1 cellular context compared by ENCODE assay signal in genomic region chr3:36893137-36893557, GRCh38.
TF ChIP-seq lines count a peak whose summit lies in the region.

No MANE protein-coding gene starts in this region.

TF ChIP-seq in HEK293, 187 proteins besides CTCF, POLR2A, EP300 and RAD21 (continued from another document):
- TF ChIP-seq HOXA7 (CRISPR knock-in tag; IDR thresholded peaks at IDR 0.05; ENCODE audit: borderline replicate concordance) (no peak), ZNF2 (tag by site-specific recombination; IDR thresholded peaks at IDR 0.05) (no peak), ZNF571 (tag by site-specific recombination; IDR thresholded peaks at IDR 0.05) (no peak), ZNF701 (tag by site-specific recombination; IDR thresholded peaks at IDR 0.05) (no peak)
TF ChIP-seq in HEK293: peak in this region for 4.
